ENCODE assay signal across 13 cellular contexts in genomic region chr19:34416021-34416545, GRCh38. TPM values are rescaled to one million over a fixed set of nuclear protein-coding genes. Genes with fewer than 3 reads are reported as not detected.
DNase-seq lines count a peak whose midpoint lies in the region; ATAC-seq and TF ChIP-seq lines count a peak whose summit lies in the region.
"Had no signal": no experiment of that assay in that cellular context is flagged by ENCODE, and none has a peak within 500 bp of the region (broad histone marks: within the 10 kb centered on the region; RNA-seq: fewer than 3 reads in every experiment).

No MANE protein-coding gene starts in this region.

- no peak overlapping the region for H2BK15ac ChIP-seq in H9 (ENCODE audit: low read depth, low read length)

- no peaks in the 10 kb centered on the region for H3K79me1 ChIP-seq in H9 (ENCODE audit: insufficient read depth, low read depth, low read length, poor library complexity, severe bottlenecking)

- no peak overlapping the region for H4K5ac ChIP-seq in H9 (ENCODE audit: insufficient read length, low read depth, low read length)

- H4K20me1 ChIP-seq in H9 (ENCODE audit: control insufficient read depth, insufficient read depth, insufficient read length): no peaks in the 10 kb centered on the region

- no peak overlapping the region for H3K4ac ChIP-seq in H9 (ENCODE audit: low read depth, low read length)

- H2BK5ac ChIP-seq in H9 (ENCODE audit: insufficient read length, low read length): no peak overlapping the region

- peaks cover 0 to 75% (median 37%) of the 10 kb centered on the region in 6 donors for H3K36me3 ChIP-seq in spleen

- WGBS in spleen, 5 donors: 93 to 97% (median 95%) methylated on average over 7 of the region's 7 CpGs
- WGBS in H9 (ENCODE audit: extremely low coverage, insufficient read length, low lambda C conversion rate): no CpG with 5 or more reads among the region's 7 CpGs

- no peak overlapping the region for H2BK12ac ChIP-seq in H9 (ENCODE audit: insufficient read length, low read depth, low read length)

- CTCF ChIA-PET in activated CD8-positive, alpha-beta T cell treated with anti-CD3 and anti-CD28 coated beads for 36 hours (lab: Charles Lee): interaction anchor here (1.3 to 2.8 kb wide), 2 partner anchors 10 to 14 kb away, joined by 3 to 12 read pairs; no protein-coding TSS in a partner anchor
- CTCF ChIA-PET in activated CD8-positive, alpha-beta T cell treated with anti-CD3 and anti-CD28 coated beads, Interleukin-2, amount 10 ng/mL, durations not matched to agents 7 days and 5 days (lab: Charles Lee): interaction anchor here (0.9 to 1.3 kb wide), 3 partner anchors 11 to 19 kb away, joined by 3 read pairs; no protein-coding TSS in a partner anchor

- no peak overlapping the region for H3K18ac ChIP-seq in H9 (ENCODE audit: insufficient read length, low read depth, low read length)

- no peaks in the 10 kb centered on the region for H3K9me3 Mint-ChIP-seq in activated CD8-positive, alpha-beta T cell treated with anti-CD3 and anti-CD28 coated beads for 36 hours
- no peaks in the 10 kb centered on the region for H3K9me3 Mint-ChIP-seq in activated CD8-positive, alpha-beta T cell treated with anti-CD3 and anti-CD28 coated beads, Interleukin-2, amount 10 ng/mL, durations not matched to agents 7 days and 5 days (ENCODE audit: insufficient read depth)
- H3K9me3 Mint-ChIP-seq in H9: no peaks in the 10 kb centered on the region

- intact Hi-C loops in activated CD8-positive, alpha-beta T cell treated with anti-CD3 and anti-CD28 coated beads for 36 hours (cut with micrococcal nuclease): no loop called here
- intact Hi-C loops in spleen (cut with DNase I; ENCODE audit: low total_unique reads): no loop called here

- H3K79me2 ChIP-seq in H9 (ENCODE audit: insufficient read depth, low read length): no peaks in the 10 kb centered on the region; the same call in 1 of the 2 replicates

- H2BK120ac ChIP-seq in H9 (ENCODE audit: low read depth, low read length, poor library complexity, severe bottlenecking): no peak overlapping the region

- H3K4me1 ChIP-seq in spleen (no peaks in the 10 kb centered on the region), H9 (ENCODE audit: insufficient read depth, low read length) (no peaks in the 10 kb centered on the region)

- peaks cover 8% of the 10 kb centered on the region for H3K4me1 Mint-ChIP-seq in activated CD8-positive, alpha-beta T cell treated with anti-CD3 and anti-CD28 coated beads for 36 hours (ENCODE audit: low read depth)
- H3K4me1 Mint-ChIP-seq in activated CD8-positive, alpha-beta T cell treated with anti-CD3 and anti-CD28 coated beads, Interleukin-2, amount 10 ng/mL, durations not matched to agents 7 days and 5 days (ENCODE audit: low read depth): no peaks in the 10 kb centered on the region
- no peaks in the 10 kb centered on the region for H3K4me1 Mint-ChIP-seq in H9

- H3K27me3 ChIP-seq in spleen (replicated peaks in 1 of 7): no peaks in the 10 kb centered on the region
- H3K27me3 ChIP-seq in H9 (ENCODE audit: insufficient read depth, low read length): no peaks in the 10 kb centered on the region

- no peak for TF ChIP-seq POLR2A in spleen (IDR thresholded peaks at IDR 0.05)

- POLR2A ChIA-PET in activated CD8-positive, alpha-beta T cell treated with anti-CD3 and anti-CD28 coated beads for 36 hours (lab: Charles Lee): interaction anchor here (1.0 to 3.9 kb wide), 3 partner anchors 11 to 15 kb away, joined by 3 to 17 read pairs (median 3); partner anchors contain the start of genes PDCD2L and UBA2
- POLR2A ChIA-PET in activated CD8-positive, alpha-beta T cell treated with anti-CD3 and anti-CD28 coated beads, Interleukin-2, amount 10 ng/mL, durations not matched to agents 7 days and 5 days (lab: Charles Lee): no interaction called here

- no peak overlapping the region for H2AK5ac ChIP-seq in H9 (ENCODE audit: insufficient read length, low read length)

- no peak overlapping the region for H4K8ac ChIP-seq in H9 (replicated peaks; ENCODE audit: insufficient read length, low read depth, low read length)

- H3K4me2 ChIP-seq in H9 (ENCODE audit: insufficient read depth, insufficient read length, low read length): no peak overlapping the region

- no peak overlapping the region for H3K23ac ChIP-seq in H9 (ENCODE audit: insufficient read length, low read depth, low read length)

- H3K14ac ChIP-seq in H9 (ENCODE audit: insufficient read depth, low read length): no peak overlapping the region

- no peak overlapping the region for H4K91ac ChIP-seq in H9 (ENCODE audit: insufficient read length, low read depth, low read length)

- H3K27ac Mint-ChIP-seq in activated CD8-positive, alpha-beta T cell treated with anti-CD3 and anti-CD28 coated beads for 36 hours: peak overlapping the region; percentile 15
- no peak overlapping the region for H3K27ac Mint-ChIP-seq in activated CD8-positive, alpha-beta T cell treated with anti-CD3 and anti-CD28 coated beads, Interleukin-2, amount 10 ng/mL, durations not matched to agents 7 days and 5 days
- no peak overlapping the region for H3K27ac Mint-ChIP-seq in H9

- H2AFZ ChIP-seq in H9 (ENCODE audit: low read length): no peak overlapping the region

- no peak overlapping the region for H3K9ac ChIP-seq in H9 (ENCODE audit: extremely low read depth, insufficient read length, low read length)

- H3K27ac ChIP-seq in spleen (no peak overlapping the region), H9 (ENCODE audit: insufficient read length, low read depth, low read length) (no peak overlapping the region)
- H3K27ac ChIP-seq: 22Rv1 had no signal

- no peaks in the 10 kb centered on the region for H3K27me3 Mint-ChIP-seq in activated CD8-positive, alpha-beta T cell treated with anti-CD3 and anti-CD28 coated beads for 36 hours
- H3K27me3 Mint-ChIP-seq in activated CD8-positive, alpha-beta T cell treated with anti-CD3 and anti-CD28 coated beads, Interleukin-2, amount 10 ng/mL, durations not matched to agents 7 days and 5 days (ENCODE audit: low read depth): no peaks in the 10 kb centered on the region
- no peaks in the 10 kb centered on the region for H3K27me3 Mint-ChIP-seq in H9 (ENCODE audit: low read depth)

- DNase-seq in activated CD8-positive, alpha-beta T cell treated with anti-CD3 and anti-CD28 coated beads for 36 hours: no peak
- DNase-seq in activated CD8-positive, alpha-beta T cell treated with anti-CD3 and anti-CD28 coated beads, Interleukin-2, amount 10 ng/mL, durations not matched to agents 7 days and 5 days: no peak
- DNase-seq in LHCN-M2 (ENCODE audit: low read depth) (peak; percentile 55), epithelial cell of esophagus (ENCODE audit: low read depth) (peak; percentile 52), spleen (peak; percentile 12), H9 (no peak), NCI-H1105 treated with DMSO at 0.1 percent for 48 hours (lab: John Stamatoyannopoulos, UW) (no peak)
- DNase-seq: C1 segment of cervical spinal cord, NCI-H1930, NCI-H2171 treated with DMSO at 0.1 percent for 48 hours, NCI-H510A treated with DMSO at 0.1 percent for 48 hours had no signal

- no peak overlapping the region for H3K56ac ChIP-seq in H9 (ENCODE audit: insufficient read length, low read depth, low read length)

- H3K4me3 ChIP-seq in epithelial cell of esophagus (ENCODE audit: low read length): no peak overlapping the region
- H3K4me3 ChIP-seq in spleen: no peak overlapping the region

- H3K9me3 ChIP-seq in spleen (no peaks in the 10 kb centered on the region), H9 (ENCODE audit: control insufficient read depth, low read depth, low read length) (no peaks in the 10 kb centered on the region)

- H3K23me2 ChIP-seq in H9 (ENCODE audit: insufficient read length, low read depth, low read length, poor library complexity, severe bottlenecking): no peaks in the 10 kb centered on the region

- no peak for TF ChIP-seq CTCF in activated CD8-positive, alpha-beta T cell treated with anti-CD3 and anti-CD28 coated beads for 36 hours (IDR thresholded peaks at IDR 0.05)
- TF ChIP-seq CTCF in epithelial cell of esophagus (IDR thresholded peaks at IDR 0.05; ENCODE audit: insufficient read depth, low read depth, low read length, missing control alignments) (no peak), spleen (IDR thresholded peaks at IDR 0.05 in 8 of 11, conservative IDR thresholded peaks at IDR 0.05 in 3 of 11) (no peak), H9 (conservative IDR thresholded peaks at IDR 0.05) (no peak)

- no peak overlapping the region for H3K4me3 Mint-ChIP-seq in activated CD8-positive, alpha-beta T cell treated with anti-CD3 and anti-CD28 coated beads for 36 hours
- no peak overlapping the region for H3K4me3 Mint-ChIP-seq in activated CD8-positive, alpha-beta T cell treated with anti-CD3 and anti-CD28 coated beads, Interleukin-2, amount 10 ng/mL, durations not matched to agents 7 days and 5 days
- no peak overlapping the region for H3K4me3 Mint-ChIP-seq in H9

- no peak for ATAC-seq in activated CD8-positive, alpha-beta T cell treated with anti-CD3 and anti-CD28 coated beads for 36 hours
- ATAC-seq in activated CD8-positive, alpha-beta T cell treated with anti-CD3 and anti-CD28 coated beads, Interleukin-2, amount 10 ng/mL, durations not matched to agents 7 days and 5 days: no peak
- no peak for ATAC-seq in HG03280 (IDR thresholded peaks at IDR 0.05; ENCODE audit: unreplicated experiment)

- H3K36me3 Mint-ChIP-seq in activated CD8-positive, alpha-beta T cell treated with anti-CD3 and anti-CD28 coated beads for 36 hours (ENCODE audit: low read depth): peaks cover 41% of the 10 kb centered on the region
- peaks cover 22% of the 10 kb centered on the region for H3K36me3 Mint-ChIP-seq in activated CD8-positive, alpha-beta T cell treated with anti-CD3 and anti-CD28 coated beads, Interleukin-2, amount 10 ng/mL, durations not matched to agents 7 days and 5 days (ENCODE audit: low read depth)
- peaks cover 38 to 77% (median 67%) of the 10 kb centered on the region in 3 experiments; a peak in 6 of 7 replicates for H3K36me3 Mint-ChIP-seq in H9 (ENCODE audit: insufficient read depth in 1 of 3, low read depth in 3 of 3)

- no peak overlapping the region for H3T11ph ChIP-seq in H9 (ENCODE audit: low read length)

- no peak overlapping the region for H2BK20ac ChIP-seq in H9 (ENCODE audit: low read depth, low read length, poor library complexity, severe bottlenecking)

RNA-seq across cellular contexts. Expression of gene PDCD2L, which starts 11.9 kb away (rescaled TPM):
- 10 to 100 TPM; 39.9 to 42.1 TPM for total RNA-seq in activated CD8-positive, alpha-beta T cell treated with anti-CD3 and anti-CD28 coated beads for 36 hours
- total RNA-seq in activated CD8-positive, alpha-beta T cell treated with anti-CD3 and anti-CD28 coated beads, Interleukin-2, amount 10 ng/mL, durations not matched to agents 7 days and 5 days: 10 to 100 TPM; 12.9 to 13.3 TPM
- total RNA-seq in LHCN-M2 (2014; rRNA removed): 18.7 and 22.7 TPM in 2 replicates
- 11.2 TPM for polyA plus RNA-seq in LHCN-M2 (2012)
- total RNA-seq in spleen: 10 to 100 TPM in 4 of 7 donors, 1 to 10 TPM in 3; 5.2 to 19.7 (median 10.7) TPM
- 10 to 100 TPM; 11.1 to 13.3 (median 12.8) TPM for polyA plus RNA-seq in spleen
- 40.5 and 43.3 TPM in 2 replicates for total RNA-seq in H9 (2021)

RNA-seq across cellular contexts. Expression of gene UBA2, which starts 12.1 kb away (rescaled TPM):
- total RNA-seq in activated CD8-positive, alpha-beta T cell treated with anti-CD3 and anti-CD28 coated beads for 36 hours: 100 to 1,000 TPM; 134 to 149 TPM
- 100 to 1,000 TPM; 129 to 135 TPM for total RNA-seq in activated CD8-positive, alpha-beta T cell treated with anti-CD3 and anti-CD28 coated beads, Interleukin-2, amount 10 ng/mL, durations not matched to agents 7 days and 5 days
- total RNA-seq in LHCN-M2 (2014; rRNA removed) (118 and 123 TPM in 2 replicates), spleen (10 to 100 TPM; 55.2 to 71.9 (median 63.0) TPM), H9 (2021) (204 and 206 TPM in 2 replicates)
- polyA plus RNA-seq in LHCN-M2 (2012): 56.1 TPM
- polyA plus RNA-seq in spleen: 10 to 100 TPM; 44.6 to 67.5 (median 62.2) TPM

RNA-seq across cellular contexts. Expression of gene GPI, which starts 51.1 kb away (rescaled TPM):
- 100 to 1,000 TPM; 847 to 870 TPM for total RNA-seq in activated CD8-positive, alpha-beta T cell treated with anti-CD3 and anti-CD28 coated beads for 36 hours
- total RNA-seq in activated CD8-positive, alpha-beta T cell treated with anti-CD3 and anti-CD28 coated beads, Interleukin-2, amount 10 ng/mL, durations not matched to agents 7 days and 5 days: 100 to 1,000 TPM; 661 to 697 TPM
- 186 and 194 TPM in 2 replicates for total RNA-seq in LHCN-M2 (2014; rRNA removed)
- 281 TPM for polyA plus RNA-seq in LHCN-M2 (2012)
- total RNA-seq in spleen: 100 to 1,000 TPM in 6 of 7 donors, 10 to 100 TPM in 1; 96.6 to 257 (median 171) TPM
- polyA plus RNA-seq in spleen: 10 to 100 TPM; 57.5 to 76.9 (median 63.7) TPM
- 373 and 381 TPM in 2 replicates for total RNA-seq in H9 (2021)

Comparison
In these comparisons a context has a peak if more than half of its experiments do, and no peak if none do; other contexts are left out.
1. DNase-seq: peak in LHCN-M2 (single experiment), epithelial cell of esophagus (single experiment) and spleen (single experiment); none in activated CD8-positive, alpha-beta T cell treated with anti-CD3 and anti-CD28 coated beads for 36 hours (single experiment), activated CD8-positive, alpha-beta T cell treated with anti-CD3 and anti-CD28 coated beads, Interleukin-2, amount 10 ng/mL, durations not matched to agents 7 days and 5 days (single experiment), H9 (single experiment) and NCI-H1105 treated with DMSO at 0.1 percent for 48 hours (single experiment).